ENCODE assay signal across 1 cellular context in genomic region chr20:46758929-46759669, GRCh38.
TF ChIP-seq lines count a peak whose summit lies in the region.

No MANE protein-coding gene starts in this region.

TF ChIP-seq in HepG2, 621 proteins besides CTCF, POLR2A, EP300 and RAD21 (continued from another document):
- TF ChIP-seq PRPF4 (IDR thresholded peaks at IDR 0.05; ENCODE audit: low read depth, low read length, poor library complexity, severe bottlenecking) = no peak
- TF ChIP-seq HMG20B (CRISPR knock-in tag; conservative IDR thresholded peaks at IDR 0.05) = no peak
- no peak for TF ChIP-seq EZH2 (conservative IDR thresholded peaks at IDR 0.05; ENCODE audit: low read depth, low read length)
- TF ChIP-seq ASH2L (IDR thresholded peaks at IDR 0.05; ENCODE audit: insufficient read length, low read depth, low read length) = no peak
- TF ChIP-seq ZBTB46 (CRISPR knock-in tag; IDR thresholded peaks at IDR 0.05; ENCODE audit: borderline replicate concordance) = no peak
- no peak for TF ChIP-seq HNRNPL (IDR thresholded peaks at IDR 0.05; ENCODE audit: low read depth, low read length)
- no peak for TF ChIP-seq ZNF264 (CRISPR knock-in tag; IDR thresholded peaks at IDR 0.05)
- no peak for TF ChIP-seq PCBP2 (optimal IDR thresholded peaks at IDR 0.05; ENCODE audit: low read depth, low read length, poor library complexity, severe bottlenecking)
- no peak for TF ChIP-seq ZNF136 (CRISPR knock-in tag; IDR thresholded peaks at IDR 0.05; ENCODE audit: low read depth)
- no peak for TF ChIP-seq ZNF790 (CRISPR knock-in tag; IDR thresholded peaks at IDR 0.05; ENCODE audit: borderline replicate concordance)
- TF ChIP-seq ATAD3A (CRISPR knock-in tag; IDR thresholded peaks at IDR 0.05) = no peak
- TF ChIP-seq TFDP1 (CRISPR knock-in tag; IDR thresholded peaks at IDR 0.05; ENCODE audit: borderline replicate concordance) = no peak
